In the genomic region with DNA sequence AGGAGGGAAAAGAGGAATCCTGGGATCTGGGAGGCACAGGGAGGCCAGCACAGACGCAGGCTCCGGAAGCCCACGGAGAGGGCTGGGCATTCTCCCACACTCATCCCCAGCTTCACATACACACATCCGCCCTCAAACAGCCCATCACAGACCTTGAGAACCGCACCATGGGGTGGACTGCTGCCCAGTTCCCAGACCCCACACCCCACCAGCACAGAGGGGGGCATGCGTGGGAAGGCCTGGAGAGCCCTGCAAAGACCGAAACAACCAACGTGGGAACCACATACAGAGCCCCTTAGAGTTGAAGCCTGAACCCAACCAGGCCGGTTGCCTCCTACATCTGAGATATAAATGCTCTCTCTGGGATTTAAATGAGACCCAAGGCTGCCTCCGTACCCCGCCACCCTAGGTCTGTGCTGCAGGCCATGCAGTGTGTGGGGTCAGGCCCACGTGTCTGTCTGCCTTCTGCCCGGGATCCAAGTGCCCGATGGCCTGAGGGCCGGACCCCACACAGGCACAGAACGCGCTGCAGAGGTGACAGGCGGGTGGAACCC, we compare ENCODE assay signal across 1 cellular context.
TF ChIP-seq lines count a peak whose summit lies in the region.

No MANE protein-coding gene starts in this region.

TF ChIP-seq in GM23338, 12 proteins besides CTCF, POLR2A, EP300 and RAD21 (continued from another document):
- TF ChIP-seq, protein P1, sequence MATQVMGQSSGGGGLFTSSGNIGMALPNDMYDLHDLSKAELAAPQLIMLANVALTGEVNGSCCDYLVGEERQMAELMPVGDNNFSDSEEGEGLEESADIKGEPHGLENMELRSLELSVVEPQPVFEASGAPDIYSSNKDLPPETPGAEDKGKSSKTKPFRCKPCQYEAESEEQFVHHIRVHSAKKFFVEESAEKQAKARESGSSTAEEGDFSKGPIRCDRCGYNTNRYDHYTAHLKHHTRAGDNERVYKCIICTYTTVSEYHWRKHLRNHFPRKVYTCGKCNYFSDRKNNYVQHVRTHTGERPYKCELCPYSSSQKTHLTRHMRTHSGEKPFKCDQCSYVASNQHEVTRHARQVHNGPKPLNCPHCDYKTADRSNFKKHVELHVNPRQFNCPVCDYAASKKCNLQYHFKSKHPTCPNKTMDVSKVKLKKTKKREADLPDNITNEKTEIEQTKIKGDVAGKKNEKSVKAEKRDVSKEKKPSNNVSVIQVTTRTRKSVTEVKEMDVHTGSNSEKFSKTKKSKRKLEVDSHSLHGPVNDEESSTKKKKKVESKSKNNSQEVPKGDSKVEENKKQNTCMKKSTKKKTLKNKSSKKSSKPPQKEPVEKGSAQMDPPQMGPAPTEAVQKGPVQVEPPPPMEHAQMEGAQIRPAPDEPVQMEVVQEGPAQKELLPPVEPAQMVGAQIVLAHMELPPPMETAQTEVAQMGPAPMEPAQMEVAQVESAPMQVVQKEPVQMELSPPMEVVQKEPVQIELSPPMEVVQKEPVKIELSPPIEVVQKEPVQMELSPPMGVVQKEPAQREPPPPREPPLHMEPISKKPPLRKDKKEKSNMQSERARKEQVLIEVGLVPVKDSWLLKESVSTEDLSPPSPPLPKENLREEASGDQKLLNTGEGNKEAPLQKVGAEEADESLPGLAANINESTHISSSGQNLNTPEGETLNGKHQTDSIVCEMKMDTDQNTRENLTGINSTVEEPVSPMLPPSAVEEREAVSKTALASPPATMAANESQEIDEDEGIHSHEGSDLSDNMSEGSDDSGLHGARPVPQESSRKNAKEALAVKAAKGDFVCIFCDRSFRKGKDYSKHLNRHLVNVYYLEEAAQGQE (IDR thresholded peaks at IDR 0.05; ENCODE audit: unreplicated experiment): no peak
